Comparison of ENCODE assay signal across 11 cellular contexts in genomic region chr16:3083408-3083807, GRCh38. TPM values are rescaled to one million over a fixed set of nuclear protein-coding genes. Genes with fewer than 3 reads are reported as not detected.
A peak's percentile ranks its signal among the peaks of the same experiment; 100 is the strongest.
DNase-seq lines count a peak whose midpoint lies in the region; ATAC-seq and TF ChIP-seq lines count a peak whose summit lies in the region.
"Not testable (repeated sequence)": the region's sequence is repeated elsewhere in the genome, so short reads cannot be mapped to it uniquely, and the experiment has no call there.
"Had no signal": no experiment of that assay in that cellular context is flagged by ENCODE, and none has a peak within 500 bp of the region (broad histone marks: within the 10 kb centered on the region; RNA-seq: fewer than 3 reads in every experiment).

No MANE protein-coding gene starts in this region.

- POLR2A ChIA-PET in activated CD4-positive, alpha-beta memory T cell treated with anti-CD3 and anti-CD28 coated beads for 36 hours (lab: Charles Lee), result interaction anchor here (1.3 kb wide), 1 partner anchor 9 kb away, joined by 5 read pairs; no protein-coding TSS in a partner anchor

- TF ChIP-seq CTCF in endothelial cell (IDR thresholded peaks at IDR 0.05; ENCODE audit: unreplicated experiment), result not testable (repeated sequence)

- H3K9me3 Mint-ChIP-seq in activated CD4-positive, alpha-beta memory T cell treated with anti-CD3 and anti-CD28 coated beads for 36 hours, result peaks cover 23% of the 10 kb centered on the region
- H3K9me3 Mint-ChIP-seq in activated T-helper 17 cell treated with anti-CD3 and anti-CD28 coated beads, Interleukin-2, amount 50 U/mL, for 72 hours; endothelial cell (ENCODE audit: unreplicated experiment); natural killer cell treated with Interleukin-12 subunit alpha and Interleukin-12 subunit beta and Interleukin-15 and Interleukin-18, amount 100 ng/mL, for 72 hours: not testable (repeated sequence)

- intact Hi-C loops in activated CD4-positive, alpha-beta memory T cell treated with anti-CD3 and anti-CD28 coated beads for 36 hours (cut with micrococcal nuclease), result not testable (repeated sequence)

- not testable (repeated sequence) for H3K36me3 Mint-ChIP-seq in T-helper 17 cell (ENCODE audit: low read depth); endothelial cell (ENCODE audit: low read depth, unreplicated experiment)
- H3K36me3 Mint-ChIP-seq in activated CD4-positive, alpha-beta memory T cell treated with anti-CD3 and anti-CD28 coated beads for 36 hours, result peaks cover 23% of the 10 kb centered on the region
- peaks cover 28% of the 10 kb centered on the region for H3K36me3 Mint-ChIP-seq in activated T-helper 17 cell treated with anti-CD3 and anti-CD28 coated beads, Interleukin-2, amount 50 U/mL, for 72 hours (ENCODE audit: low read depth)
- peaks cover 16% of the 10 kb centered on the region for H3K36me3 Mint-ChIP-seq in natural killer cell treated with Interleukin-12 subunit alpha and Interleukin-12 subunit beta and Interleukin-15 and Interleukin-18, amount 100 ng/mL, for 72 hours

- H3K27ac Mint-ChIP-seq in T-helper 17 cell, result peak overlapping the region; percentile 24
- peak overlapping the region; percentile 54 for H3K27ac Mint-ChIP-seq in activated CD4-positive, alpha-beta memory T cell treated with anti-CD3 and anti-CD28 coated beads for 36 hours
- not testable (repeated sequence) for H3K27ac Mint-ChIP-seq in activated T-helper 17 cell treated with anti-CD3 and anti-CD28 coated beads, Interleukin-2, amount 50 U/mL, for 72 hours; endothelial cell (ENCODE audit: unreplicated experiment)
- H3K27ac Mint-ChIP-seq in natural killer cell treated with Interleukin-12 subunit alpha and Interleukin-12 subunit beta and Interleukin-15 and Interleukin-18, amount 100 ng/mL, for 72 hours, result peak overlapping the region; percentile 23 to 39

- peaks cover 37% of the 10 kb centered on the region for H3K4me1 Mint-ChIP-seq in T-helper 17 cell
- H3K4me1 Mint-ChIP-seq in activated CD4-positive, alpha-beta memory T cell treated with anti-CD3 and anti-CD28 coated beads for 36 hours (ENCODE audit: low read depth), result peaks cover 61% of the 10 kb centered on the region
- H3K4me1 Mint-ChIP-seq in activated T-helper 17 cell treated with anti-CD3 and anti-CD28 coated beads, Interleukin-2, amount 50 U/mL, for 72 hours, result peaks cover 43% of the 10 kb centered on the region
- H3K4me1 Mint-ChIP-seq in endothelial cell (ENCODE audit: unreplicated experiment), result peaks cover 39% of the 10 kb centered on the region
- H3K4me1 Mint-ChIP-seq in natural killer cell treated with Interleukin-12 subunit alpha and Interleukin-12 subunit beta and Interleukin-15 and Interleukin-18, amount 100 ng/mL, for 72 hours (ENCODE audit: low read depth in 2 of 2), result peaks cover 41 to 53% of the 10 kb centered on the region in 2 donors

- not testable (repeated sequence) for H3K27me3 Mint-ChIP-seq in T-helper 17 cell; activated CD4-positive, alpha-beta memory T cell treated with anti-CD3 and anti-CD28 coated beads for 36 hours; activated T-helper 17 cell treated with anti-CD3 and anti-CD28 coated beads, Interleukin-2, amount 50 U/mL, for 72 hours; endothelial cell (ENCODE audit: unreplicated experiment); natural killer cell treated with Interleukin-12 subunit alpha and Interleukin-12 subunit beta and Interleukin-15 and Interleukin-18, amount 100 ng/mL, for 72 hours

- not testable (repeated sequence) for H3K9me3 ChIP-seq in T-helper 17 cell (ENCODE audit: control insufficient read depth, low read length, poor library complexity, severe bottlenecking)

- not testable (repeated sequence) for DNase-seq in T-helper 17 cell; activated CD4-positive, alpha-beta memory T cell treated with anti-CD3 and anti-CD28 coated beads for 36 hours; endothelial cell (ENCODE audit: low spot score); natural killer cell treated with Interleukin-12 subunit alpha and Interleukin-12 subunit beta and Interleukin-15 and Interleukin-18, amount 100 ng/mL, for 72 hours (ENCODE audit: low spot score)

- H3K4me3 Mint-ChIP-seq in T-helper 17 cell; activated CD4-positive, alpha-beta memory T cell treated with anti-CD3 and anti-CD28 coated beads for 36 hours; natural killer cell treated with Interleukin-12 subunit alpha and Interleukin-12 subunit beta and Interleukin-15 and Interleukin-18, amount 100 ng/mL, for 72 hours: not testable (repeated sequence)
- peak overlapping the region; percentile 76 for H3K4me3 Mint-ChIP-seq in activated T-helper 17 cell treated with anti-CD3 and anti-CD28 coated beads, Interleukin-2, amount 50 U/mL, for 72 hours
- H3K4me3 Mint-ChIP-seq in endothelial cell (ENCODE audit: unreplicated experiment), result peak overlapping the region; percentile 42

- CTCF ChIA-PET in activated CD4-positive, alpha-beta memory T cell treated with anti-CD3 and anti-CD28 coated beads for 36 hours (lab: Charles Lee), result interaction anchor here (1.0 to 1.3 kb wide), 2 partner anchors 48 to 52 kb away, joined by 3 to 5 read pairs; no protein-coding TSS in a partner anchor

- ATAC-seq in T-helper 17 cell; activated T-helper 17 cell treated with anti-CD3 and anti-CD28 coated beads, Interleukin-2, amount 50 U/mL, for 72 hours (replicated peaks); natural killer cell treated with Interleukin-12 subunit alpha and Interleukin-12 subunit beta and Interleukin-15 and Interleukin-18, amount 100 ng/mL, for 72 hours: not testable (repeated sequence)

RNA-seq across cellular contexts. Expression of gene ZSCAN10, which starts 15.7 kb away (rescaled TPM):
- total RNA-seq in T-helper 17 cell (under 1 TPM; 0.12 to 0.26 TPM), endothelial cell (ENCODE audit: unreplicated experiment) (50.7 TPM)
- total RNA-seq in activated CD4-positive, alpha-beta memory T cell treated with anti-CD3 and anti-CD28 coated beads for 36 hours, result under 1 TPM in 1 of 2 experiments, not detected in 1; 0.19 TPM
- total RNA-seq in activated T-helper 17 cell treated with anti-CD3 and anti-CD28 coated beads, Interleukin-2, amount 50 U/mL, for 72 hours, result under 1 TPM; 0.34 to 0.45 TPM
- under 1 TPM in 1 of 2 donors, not detected in 1; 0.22 TPM for total RNA-seq in natural killer cell treated with Interleukin-12 subunit alpha and Interleukin-12 subunit beta and Interleukin-15 and Interleukin-18, amount 100 ng/mL, for 72 hours
- total RNA-seq: A172, A673, Caco-2, GM23248 had no signal

RNA-seq across cellular contexts. Expression of gene IL32, which starts 18.0 kb away (rescaled TPM):
- 1,000 to 10,000 TPM; 1,099 to 1,147 TPM for total RNA-seq in T-helper 17 cell
- 1,000 to 10,000 TPM; 2,504 to 2,532 TPM for total RNA-seq in activated CD4-positive, alpha-beta memory T cell treated with anti-CD3 and anti-CD28 coated beads for 36 hours
- 1,000 to 10,000 TPM; 3,603 to 3,666 TPM for total RNA-seq in activated T-helper 17 cell treated with anti-CD3 and anti-CD28 coated beads, Interleukin-2, amount 50 U/mL, for 72 hours
- total RNA-seq in endothelial cell (ENCODE audit: unreplicated experiment), result 1.7 TPM
- total RNA-seq in natural killer cell treated with Interleukin-12 subunit alpha and Interleukin-12 subunit beta and Interleukin-15 and Interleukin-18, amount 100 ng/mL, for 72 hours, result 1,000 to 10,000 TPM in 1 of 2 donors, 100 to 1,000 TPM in 1; 678 to 1,235 TPM

RNA-seq across cellular contexts. Expression of gene ZNF205, which starts 29.0 kb away (rescaled TPM):
- total RNA-seq in T-helper 17 cell (not detected), endothelial cell (ENCODE audit: unreplicated experiment) (22.8 TPM)
- under 1 TPM in 1 of 2 experiments, not detected in 1; 0.21 TPM for total RNA-seq in activated CD4-positive, alpha-beta memory T cell treated with anti-CD3 and anti-CD28 coated beads for 36 hours
- total RNA-seq in activated T-helper 17 cell treated with anti-CD3 and anti-CD28 coated beads, Interleukin-2, amount 50 U/mL, for 72 hours, result not detected
- total RNA-seq in natural killer cell treated with Interleukin-12 subunit alpha and Interleukin-12 subunit beta and Interleukin-15 and Interleukin-18, amount 100 ng/mL, for 72 hours, result not detected
- total RNA-seq: CD4-positive, alpha-beta memory T cell had no signal

RNA-seq across cellular contexts. Expression of gene MMP25, which starts 37.0 kb away (rescaled TPM):
- total RNA-seq in T-helper 17 cell (1 to 10 TPM; 1.4 to 1.5 TPM), endothelial cell (ENCODE audit: unreplicated experiment) (5.4 TPM)
- 1 to 10 TPM; 2.2 TPM for total RNA-seq in activated CD4-positive, alpha-beta memory T cell treated with anti-CD3 and anti-CD28 coated beads for 36 hours
- 1 to 10 TPM; 5.9 to 7.1 TPM for total RNA-seq in activated T-helper 17 cell treated with anti-CD3 and anti-CD28 coated beads, Interleukin-2, amount 50 U/mL, for 72 hours
- total RNA-seq in natural killer cell treated with Interleukin-12 subunit alpha and Interleukin-12 subunit beta and Interleukin-15 and Interleukin-18, amount 100 ng/mL, for 72 hours, result 10 to 100 TPM; 54.3 to 66.6 TPM
- total RNA-seq: GM23248 had no signal

RNA-seq across cellular contexts. Expression of gene BICDL2, which starts 46.7 kb away (rescaled TPM):
- total RNA-seq in T-helper 17 cell, result not detected
- total RNA-seq in activated CD4-positive, alpha-beta memory T cell treated with anti-CD3 and anti-CD28 coated beads for 36 hours, result under 1 TPM; 0.40 to 0.46 TPM
- 10 to 100 TPM in 1 of 2 donors, 1 to 10 TPM in 1; 1.1 to 12.1 TPM for total RNA-seq in activated T-helper 17 cell treated with anti-CD3 and anti-CD28 coated beads, Interleukin-2, amount 50 U/mL, for 72 hours
- 0.13 TPM for total RNA-seq in endothelial cell (ENCODE audit: unreplicated experiment)
- total RNA-seq in natural killer cell treated with Interleukin-12 subunit alpha and Interleukin-12 subunit beta and Interleukin-15 and Interleukin-18, amount 100 ng/mL, for 72 hours, result under 1 TPM; 0.50 to 0.67 TPM
- total RNA-seq: A172; A673; CD4-positive, alpha-beta memory T cell; GM12878 had no signal

Comparison
In these comparisons a context has a peak if more than half of its experiments do, and no peak if none do; other contexts are left out.
1. RNA of gene ZSCAN10, which starts 15.7 kb away (total RNA-seq): 50.7 TPM in endothelial cell (single experiment); 0.34 to 0.45 TPM in activated T-helper 17 cell treated with anti-CD3 and anti-CD28 coated beads, Interleukin-2, amount 50 U/mL, for 72 hours, 0.12 to 0.26 TPM in T-helper 17 cell, 0.22 TPM in natural killer cell treated with Interleukin-12 subunit alpha and Interleukin-12 subunit beta and Interleukin-15 and Interleukin-18, amount 100 ng/mL, for 72 hours and 0.19 TPM in activated CD4-positive, alpha-beta memory T cell treated with anti-CD3 and anti-CD28 coated beads for 36 hours; every median in the first group is over 10 times any median in the second.
2. RNA of gene IL32, which starts 18.0 kb away (total RNA-seq): 3,603 to 3,666 TPM in activated T-helper 17 cell treated with anti-CD3 and anti-CD28 coated beads, Interleukin-2, amount 50 U/mL, for 72 hours, 2,504 to 2,532 TPM in activated CD4-positive, alpha-beta memory T cell treated with anti-CD3 and anti-CD28 coated beads for 36 hours, 678 to 1,235 TPM in natural killer cell treated with Interleukin-12 subunit alpha and Interleukin-12 subunit beta and Interleukin-15 and Interleukin-18, amount 100 ng/mL, for 72 hours and 1,099 to 1,147 TPM in T-helper 17 cell; 1.7 TPM in endothelial cell (single experiment); every median in the first group is over 100 times any median in the second.
3. RNA of gene ZNF205, which starts 29.0 kb away (total RNA-seq): 22.8 TPM in endothelial cell (single experiment); not detected in activated T-helper 17 cell treated with anti-CD3 and anti-CD28 coated beads, Interleukin-2, amount 50 U/mL, for 72 hours, 0.21 TPM in activated CD4-positive, alpha-beta memory T cell treated with anti-CD3 and anti-CD28 coated beads for 36 hours, not detected in T-helper 17 cell and not detected in natural killer cell treated with Interleukin-12 subunit alpha and Interleukin-12 subunit beta and Interleukin-15 and Interleukin-18, amount 100 ng/mL, for 72 hours; every median in the first group is over 10 times any median in the second.